1 cellular context compared by ENCODE assay signal in the genomic region with DNA sequence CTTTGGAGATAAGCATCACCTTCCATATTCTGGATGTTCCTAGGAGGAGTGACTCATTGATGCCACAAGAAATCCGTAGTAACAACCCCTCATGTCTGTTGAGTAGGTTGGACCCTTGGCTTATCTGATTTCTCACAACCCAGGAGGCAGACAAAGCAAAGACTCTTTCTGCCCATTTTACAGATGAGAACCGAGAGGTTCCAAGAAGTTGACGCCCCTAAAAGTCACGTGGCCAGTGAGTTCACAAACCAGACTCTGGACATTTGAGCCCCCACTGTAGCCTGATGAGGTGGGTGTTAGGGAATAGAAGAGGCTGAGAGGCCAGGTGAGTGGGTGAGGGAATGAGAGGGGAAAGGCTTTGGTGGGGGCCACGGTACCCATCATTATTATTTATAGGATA.
TF ChIP-seq lines count a peak whose summit lies in the region.

No MANE protein-coding gene starts in this region.

TF ChIP-seq in K562, 482 proteins besides CTCF, POLR2A, EP300 and RAD21 (continued from another document):
- TF ChIP-seq ZNF655 (CRISPR knock-in tag; IDR thresholded peaks at IDR 0.05): no peak
- TF ChIP-seq HINFP (tag; conservative IDR thresholded peaks at IDR 0.05; ENCODE audit: low read depth): no peak
- TF ChIP-seq ADNP (tag; IDR thresholded peaks at IDR 0.05): peak; percentile 32; the same call in 1 of the 2 replicates
- TF ChIP-seq HNRNPUL1 (IDR thresholded peaks at IDR 0.05; ENCODE audit: low read length): no peak
- TF ChIP-seq RAD51 (IDR thresholded peaks at IDR 0.05; ENCODE audit: borderline replicate concordance, low read depth): 0 out of 2 replicates have a peak, but pooled peaks have one; percentile 12
- TF ChIP-seq ZNF140 (CRISPR knock-in tag; IDR thresholded peaks at IDR 0.05): no peak
- peak; percentile 49 for TF ChIP-seq USF2 (CRISPR knock-in tag; IDR thresholded peaks at IDR 0.05)
- TF ChIP-seq NFYB (IDR thresholded peaks at IDR 0.05; ENCODE audit: extremely low read depth, insufficient read length): no peak
- TF ChIP-seq TAL1 (IDR thresholded peaks at IDR 0.05): no peak
- TF ChIP-seq ZNF239 (CRISPR knock-in tag; IDR thresholded peaks at IDR 0.05): peak; percentile 74
- TF ChIP-seq RBM25 (IDR thresholded peaks at IDR 0.05; ENCODE audit: low read depth, low read length, severe bottlenecking): peak; percentile 63
- TF ChIP-seq BCOR (IDR thresholded peaks at IDR 0.05): peak; percentile 27; the same call in 1 of the 2 replicates
- peak; percentile 22 to 35; a peak in 2 of 4 replicates for TF ChIP-seq KDM1A (IDR thresholded peaks at IDR 0.05)
